Comparison of ENCODE assay signal across 11 cellular contexts in genomic region chr4:102717448-102718092, GRCh38. TPM values are rescaled to one million over a fixed set of nuclear protein-coding genes. Genes with fewer than 3 reads are reported as not detected.
DNase-seq lines count a peak whose midpoint lies in the region; ATAC-seq and TF ChIP-seq lines count a peak whose summit lies in the region.
"Had no signal": no experiment of that assay in that cellular context is flagged by ENCODE, and none has a peak within 500 bp of the region (broad histone marks: within the 10 kb centered on the region; RNA-seq: fewer than 3 reads in every experiment).

No MANE protein-coding gene starts in this region.

- DNase-seq in HK-2 (ENCODE audit: unreplicated experiment) (peak; percentile 31), fibroblast of mammary gland (ENCODE audit: low read depth) (peak; percentile 26), renal cortical epithelial cell (ENCODE audit: low read depth) (peak; percentile 88), cerebellum (ENCODE audit: low spot score) (no peak), HPDE6-E6E7 (ENCODE audit: extremely low spot score) (no peak), GM19238 (ENCODE audit: insufficient read length, low spot score) (no peak)
- DNase-seq: activated naive CD4-positive, alpha-beta T cell treated with Interleukin-2 at 50 U/mL for 16 hours; foreskin melanocyte; left ventricle myocardium superior had no signal

- ATAC-seq in GM18511 (IDR thresholded peaks at IDR 0.05; ENCODE audit: unreplicated experiment), result peak; percentile 63
- no peak for ATAC-seq in GM21515 (IDR thresholded peaks at IDR 0.05; ENCODE audit: unreplicated experiment)
- ATAC-seq: left ventricle myocardium superior had no signal

- TF ChIP-seq CTCF in fibroblast of mammary gland (conservative IDR thresholded peaks at IDR 0.05; ENCODE audit: control insufficient read depth, insufficient read depth, low read depth, low read length), result no peak

- H3K4me3 ChIP-seq in fibroblast of mammary gland (ENCODE audit: control insufficient read depth, low read depth, low read length), result no peak overlapping the region

RNA-seq across cellular contexts. Expression of gene MANBA, which starts 43.2 kb away (rescaled TPM):
- total RNA-seq in renal cortical epithelial cell, result 29.2 and 36.5 TPM in 2 replicates
- total RNA-seq in cerebellum, result 21.9 TPM

Comparison
In these comparisons a context has a peak if more than half of its experiments do, and no peak if none do; other contexts are left out.
1. DNase-seq: peak in HK-2 (single experiment), fibroblast of mammary gland (single experiment) and renal cortical epithelial cell (single experiment); none in cerebellum (single experiment), HPDE6-E6E7 (single experiment) and GM19238 (single experiment).